Comparison of ENCODE assay signal across 12 cellular contexts in genomic region chr10:119233123-119233820, GRCh38. TPM values are rescaled to one million over a fixed set of nuclear protein-coding genes. Genes with fewer than 3 reads are reported as not detected.
DNase-seq lines count a peak whose midpoint lies in the region; TF ChIP-seq lines count a peak whose summit lies in the region.
"Had no signal": no experiment of that assay in that cellular context is flagged by ENCODE, and none has a peak within 500 bp of the region (broad histone marks: within the 10 kb centered on the region; RNA-seq: fewer than 3 reads in every experiment).

No MANE protein-coding gene starts in this region.

- H3K27ac ChIP-seq in skeletal muscle tissue (ENCODE audit: low read depth, low read length), result peak overlapping the region; percentile 37
- H3K27ac ChIP-seq: 22Rv1 had no signal

- H3K4me1 Mint-ChIP-seq in T-helper 1 cell treated with Interleukin-12 subunit alpha and Interleukin-12 subunit beta and Interleukin-4 antibody, amounts not matched to agents 30 μg/mL and 1 μg/mL, for 36 hours (ENCODE audit: low read depth), result peaks cover 54% of the 10 kb centered on the region

- peaks cover 21% of the 10 kb centered on the region for H3K36me3 Mint-ChIP-seq in T-helper 1 cell treated with Interleukin-12 subunit alpha and Interleukin-12 subunit beta and Interleukin-4 antibody, amounts not matched to agents 30 μg/mL and 1 μg/mL, for 36 hours (ENCODE audit: low read depth)

- TF ChIP-seq CTCF in fibroblast of villous mesenchyme (IDR thresholded peaks at IDR 0.05; ENCODE audit: insufficient read depth, low read depth, low read length), result no peak

- peaks cover 22% of the 10 kb centered on the region for H3K9me3 Mint-ChIP-seq in T-helper 1 cell treated with Interleukin-12 subunit alpha and Interleukin-12 subunit beta and Interleukin-4 antibody, amounts not matched to agents 30 μg/mL and 1 μg/mL, for 36 hours

- peaks cover 19 to 28% (median 22%) of the 10 kb centered on the region in 3 donors for H3K4me1 ChIP-seq in skeletal muscle tissue (ENCODE audit: control insufficient read depth in 3 of 3, insufficient read depth in 3 of 3, low read length in 3 of 3)

- no peaks in the 10 kb centered on the region for H3K27me3 Mint-ChIP-seq in T-helper 1 cell treated with Interleukin-12 subunit alpha and Interleukin-12 subunit beta and Interleukin-4 antibody, amounts not matched to agents 30 μg/mL and 1 μg/mL, for 36 hours (ENCODE audit: low read depth)

- no peak overlapping the region for H3K9ac ChIP-seq in skeletal muscle tissue (ENCODE audit: low read depth in 1 of 3, low read length in 3 of 3)

- peak; percentile 55 for DNase-seq in NK-92 treated with Interleukin-12 subunit alpha and Interleukin-12 subunit beta, amount 100 ng/mL, for 24 hours (lab: John Stamatoyannopoulos, UW)
- no peak for DNase-seq in NK-92 (lab: John Stamatoyannopoulos, UW; ENCODE audit: unreplicated experiment)
- DNase-seq in fibroblast of villous mesenchyme (ENCODE audit: low read depth), result peak; percentile 63
- DNase-seq in AG08395 (ENCODE audit: low spot score), result no peak
- no peak for DNase-seq in HuH-7 (ENCODE audit: low spot score)
- DNase-seq in kidney glomerular epithelial cell (lab: John Stamatoyannopoulos, UW), result no peak
- DNase-seq: cerebellar nuclear complex, hippocampal formation, NCI-H1417 treated with DMSO at 0.1 percent for 48 hours had no signal

- no peaks in the 10 kb centered on the region for H3K9me3 ChIP-seq in skeletal muscle tissue (ENCODE audit: control insufficient read depth in 3 of 3, low read length in 3 of 3)

- H3K36me3 ChIP-seq in skeletal muscle tissue (ENCODE audit: control insufficient read depth in 3 of 3, insufficient read depth in 3 of 3, low read length in 3 of 3), result no peaks in the 10 kb centered on the region

- no peaks in the 10 kb centered on the region for H3K27me3 ChIP-seq in skeletal muscle tissue (ENCODE audit: control insufficient read depth in 3 of 3, insufficient read depth in 3 of 3, low read length in 3 of 3)

- H3K4me3 Mint-ChIP-seq in T-helper 1 cell treated with Interleukin-12 subunit alpha and Interleukin-12 subunit beta and Interleukin-4 antibody, amounts not matched to agents 30 μg/mL and 1 μg/mL, for 36 hours, result peak overlapping the region; percentile 6

- H3K27ac Mint-ChIP-seq in T-helper 1 cell treated with Interleukin-12 subunit alpha and Interleukin-12 subunit beta and Interleukin-4 antibody, amounts not matched to agents 30 μg/mL and 1 μg/mL, for 36 hours, result peak overlapping the region; percentile 85

- H3K4me3 ChIP-seq in fibroblast of villous mesenchyme (ENCODE audit: low read depth, low read length), result no peak overlapping the region
- H3K4me3 ChIP-seq in skeletal muscle tissue (ENCODE audit: low read length in 3 of 3), result no peak overlapping the region

RNA-seq across cellular contexts. Expression of gene GRK5, which starts 25.9 kb away (rescaled TPM):
- total RNA-seq in fibroblast of villous mesenchyme (15.5 and 16.0 TPM in 2 replicates), skeletal muscle tissue (12.5 TPM)

RNA-seq across cellular contexts. Expression of gene PRDX3, which starts 54.7 kb away (rescaled TPM):
- total RNA-seq in fibroblast of villous mesenchyme, result 120 and 222 TPM in 2 replicates
- total RNA-seq in skeletal muscle tissue, result 89.2 TPM

Comparison
In these comparisons a context has a peak if more than half of its experiments do, and no peak if none do; other contexts are left out.
1. DNase-seq: peak in NK-92 treated with Interleukin-12 subunit alpha and Interleukin-12 subunit beta, amount 100 ng/mL, for 24 hours (single experiment) and fibroblast of villous mesenchyme (single experiment); none in NK-92 (single experiment), AG08395 (single experiment), HuH-7 (single experiment) and kidney glomerular epithelial cell (single experiment).